ENCODE assay signal across 9 cellular contexts in the genomic region with DNA sequence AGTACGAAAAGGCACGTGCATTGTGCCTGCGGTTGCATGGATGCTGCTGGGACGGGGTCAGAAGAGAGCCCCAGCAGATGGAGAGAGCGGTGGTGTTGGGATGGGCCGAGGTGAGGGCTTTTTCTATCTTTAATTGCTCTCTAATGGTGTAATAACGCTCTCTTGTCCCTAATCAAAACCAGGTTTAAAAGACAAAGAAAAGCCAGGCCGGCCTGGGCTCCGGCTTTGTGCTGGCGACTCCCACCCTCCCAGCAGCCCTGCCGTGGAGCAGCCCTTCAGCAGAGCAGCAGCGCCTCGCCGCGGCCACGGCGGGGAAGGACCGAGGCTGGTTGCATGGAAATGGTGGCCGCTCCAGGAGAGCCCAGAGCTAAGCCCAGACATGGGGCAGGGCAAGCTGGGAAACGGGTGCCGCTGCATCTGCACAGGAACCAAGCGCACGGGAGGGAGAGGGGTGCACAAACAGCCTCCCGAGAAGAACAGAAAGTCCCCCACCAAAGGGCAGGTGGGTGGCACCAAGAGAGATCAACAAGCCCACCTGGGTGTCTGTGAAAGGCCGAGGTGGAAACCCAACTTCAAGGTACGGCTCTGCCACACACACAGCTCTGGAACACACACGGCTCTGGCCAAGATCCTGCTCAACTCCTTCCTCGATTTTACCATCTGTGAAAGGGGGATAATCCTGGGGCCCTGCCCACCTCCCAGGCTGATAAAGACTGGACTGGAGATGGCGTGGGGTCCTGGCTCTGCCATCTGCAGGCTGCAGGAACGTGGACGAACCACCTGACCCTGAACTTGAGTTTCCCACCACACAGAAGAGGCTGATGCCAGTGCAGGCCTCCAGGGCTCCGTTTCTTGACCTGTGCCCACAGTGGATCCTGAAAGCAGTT. TPM values are rescaled to one million over a fixed set of nuclear protein-coding genes. Genes with fewer than 3 reads are reported as not detected.
A peak's percentile ranks its signal among the peaks of the same experiment; 100 is the strongest.
DNase-seq lines count a peak whose midpoint lies in the region; ATAC-seq and TF ChIP-seq lines count a peak whose summit lies in the region.
"Had no signal": no experiment of that assay in that cellular context is flagged by ENCODE, and none has a peak within 500 bp of the region (broad histone marks: within the 10 kb centered on the region; RNA-seq: fewer than 3 reads in every experiment).

No MANE protein-coding gene starts in this region.

- H3K4me1 ChIP-seq in lower lobe of right lung, result peaks cover 34% of the 10 kb centered on the region

- ATAC-seq in HG02798 (IDR thresholded peaks at IDR 0.05; ENCODE audit: poor library complexity, unreplicated experiment), result peak; percentile 75
- peak; percentile 81 to 83 for ATAC-seq in lower lobe of right lung

- H3K9me3 ChIP-seq in WERI-Rb-1 (ENCODE audit: severe bottlenecking) (no peaks in the 10 kb centered on the region), lower lobe of right lung (no peaks in the 10 kb centered on the region)

- H3K36me3 ChIP-seq in WERI-Rb-1 (no peaks in the 10 kb centered on the region), lower lobe of right lung (peaks cover 53% of the 10 kb centered on the region)

- intact Hi-C loops in lower lobe of right lung (cut with DNase I), result loop anchor here (10.0 kb wide), 1 partner anchor 191 kb away; a partner anchor contains a TSS

- TF ChIP-seq CTCF in WERI-Rb-1 (IDR thresholded peaks at IDR 0.05; ENCODE audit: low read depth, low read length) (peak; percentile 99), lower lobe of right lung (IDR thresholded peaks at IDR 0.05) (peak; percentile 91)

- peak; percentile 68 to 79 for DNase-seq in NCI-H524 (lab: John Stamatoyannopoulos, UW)
- DNase-seq in NCI-H524 treated with DMSO at 0.1 percent for 48 hours (lab: John Stamatoyannopoulos, UW), result no peak
- peak; percentile 20 to 35 for DNase-seq in NCI-H1930 (lab: John Stamatoyannopoulos, UW)
- peak; percentile 95 for DNase-seq in WERI-Rb-1
- peak; percentile 94 for DNase-seq in ecto neural progenitor cell (ENCODE audit: low spot score)
- DNase-seq in lower lobe of right lung, result peak; percentile 85
- DNase-seq in stimulated activated CD8-positive, alpha-beta memory T cell treated with anti-CD3 and anti-CD28 coated beads, Interleukin-15, amount 100 ng/mL, for 48 hours (ENCODE audit: low read depth in 2 of 2), result peak; percentile 32 to 44
- DNase-seq: DND-41 had no signal

- H3K27me3 ChIP-seq in WERI-Rb-1 (ENCODE audit: insufficient read depth, low read depth, severe bottlenecking) (no peaks in the 10 kb centered on the region), lower lobe of right lung (ENCODE audit: low read depth) (no peaks in the 10 kb centered on the region)

- H3K4me3 ChIP-seq in WERI-Rb-1 (ENCODE audit: low read depth, low read length) (no peak overlapping the region), lower lobe of right lung (no peak overlapping the region)

- peak overlapping the region; percentile 64 for H3K27ac ChIP-seq in WERI-Rb-1
- no peak overlapping the region for H3K27ac ChIP-seq in lower lobe of right lung

RNA-seq across cellular contexts. Expression of a gene that starts 15.0 kb away (rescaled TPM):
- 39.9 TPM for total RNA-seq in lower lobe of right lung

RNA-seq across cellular contexts. Expression of a gene that starts 31.0 kb away (rescaled TPM):
- 0.62 TPM for total RNA-seq in lower lobe of right lung
